Comparison of ENCODE assay signal across 27 cellular contexts in genomic region chr1:243725846-243726245, GRCh38.
"Had no signal": no experiment of that assay in that cellular context is flagged by ENCODE, and none has a peak within 500 bp of the region (broad histone marks: within the 10 kb centered on the region; RNA-seq: fewer than 3 reads in every experiment).

No MANE protein-coding gene starts in this region.

- H3K4me3 ChIP-seq: thoracic aorta, uterus had no signal

- H3K27me3 Mint-ChIP-seq: activated CD4-positive, alpha-beta T cell treated with anti-CD3 and anti-CD28 coated beads for 36 hours; stimulated activated naive CD8-positive, alpha-beta T cell treated with anti-CD3 and anti-CD28 coated beads, Interleukin-15, Interleukin-2, amounts not matched to agents 100 ng/mL and 50 ng/mL, for 24 hours; T-cell; type B pancreatic cell had no signal

- H3K27ac ChIP-seq: thoracic aorta, uterus had no signal

- H3K27ac Mint-ChIP-seq: activated CD4-positive, alpha-beta T cell treated with anti-CD3 and anti-CD28 coated beads for 36 hours; activated naive CD4-positive, alpha-beta T cell treated with anti-CD3 and anti-CD28 coated beads, Interleukin-2, amount 50 U/mL, for 72 hours; activated T-cell treated with anti-CD3 and anti-CD28 coated beads, Interleukin-2, amount 50 U/mL, for 72 hours; stimulated activated effector memory CD8-positive, alpha-beta T cell treated with anti-CD3 and anti-CD28 coated beads, Interleukin-12 subunit alpha, Interleukin-12 subunit beta, amount 100 ng/mL, for 72 hours; T-cell; T-helper 2 cell treated with Interferon-gamma antibody and Interleukin-4, amounts not matched to agents 5 μg/mL and 100 μg/mL, for 36 hours; type B pancreatic cell had no signal

- H3K36me3 Mint-ChIP-seq: stimulated activated effector memory CD8-positive, alpha-beta T cell treated with anti-CD3 and anti-CD28 coated beads, Interleukin-12 subunit alpha, Interleukin-12 subunit beta, amount 100 ng/mL, for 72 hours; type B pancreatic cell had no signal

- H3K4me1 ChIP-seq: uterus had no signal

- H3K4me3 Mint-ChIP-seq: activated CD4-positive, alpha-beta T cell treated with anti-CD3 and anti-CD28 coated beads for 36 hours; activated T-cell treated with anti-CD3 and anti-CD28 coated beads, Interleukin-2, amount 50 U/mL, for 72 hours; immature natural killer cell; nephron; stimulated activated effector memory CD8-positive, alpha-beta T cell treated with anti-CD3 and anti-CD28 coated beads, Interleukin-12 subunit alpha, Interleukin-12 subunit beta, amount 100 ng/mL, for 72 hours; stimulated activated naive CD8-positive, alpha-beta T cell treated with anti-CD3 and anti-CD28 coated beads, Interleukin-15, Interleukin-2, amounts not matched to agents 100 ng/mL and 50 ng/mL, for 24 hours; T-cell; T-helper 2 cell treated with Interferon-gamma antibody and Interleukin-4, amounts not matched to agents 5 μg/mL and 100 μg/mL, for 36 hours; type B pancreatic cell had no signal

- FAIRE-seq: endothelial cell of umbilical vein, kidney had no signal

- ATAC-seq: activated CD4-positive, alpha-beta T cell treated with anti-CD3 and anti-CD28 coated beads for 36 hours; activated T-cell treated with anti-CD3 and anti-CD28 coated beads, Interleukin-2, amount 50 U/mL, for 72 hours; esophagus mucosa; right cardiac atrium; stimulated activated effector memory CD8-positive, alpha-beta T cell treated with anti-CD3 and anti-CD28 coated beads, Interleukin-12 subunit alpha, Interleukin-12 subunit beta, amount 100 ng/mL, for 72 hours; T-cell had no signal

- H3K27me3 ChIP-seq: uterus had no signal

- DNase-seq: activated CD4-positive, alpha-beta T cell treated with anti-CD3 and anti-CD28 coated beads for 36 hours; activated CD4-positive, CD25-positive, alpha-beta regulatory T cell; activated naive CD4-positive, alpha-beta T cell; activated T-cell treated with anti-CD3 and anti-CD28 coated beads for 4 hours; activated T-cell treated with anti-CD3 and anti-CD28 coated beads, Interleukin-2, amount 50 U/mL, for 72 hours; cerebellar nuclear complex; cortex of kidney; foreskin fibroblast; head of caudate nucleus; hypothalamus; immature natural killer cell; kidney; posterior cingulate gyrus; right cardiac atrium; stimulated activated CD4-positive, alpha-beta T cell treated with anti-CD3 and anti-CD28 coated beads, Interleukin-12 subunit alpha, Interleukin-12 subunit beta, amount 100 ng/mL, for 4 hours; stimulated activated CD4-positive, alpha-beta T cell treated with anti-CD3 and anti-CD28 coated beads, Interleukin-4, amount 100 ng/mL, for 24 hours; T-cell; uterus had no signal

- H3K9me3 ChIP-seq: thoracic aorta, uterus had no signal

- H3K9me3 Mint-ChIP-seq: nephron; stimulated activated effector memory CD8-positive, alpha-beta T cell treated with anti-CD3 and anti-CD28 coated beads, Interleukin-12 subunit alpha, Interleukin-12 subunit beta, amount 100 ng/mL, for 72 hours; T-cell; type B pancreatic cell had no signal

- H3K36me3 ChIP-seq: thoracic aorta, uterus had no signal
